13 cellular contexts compared by ENCODE assay signal in the genomic region with DNA sequence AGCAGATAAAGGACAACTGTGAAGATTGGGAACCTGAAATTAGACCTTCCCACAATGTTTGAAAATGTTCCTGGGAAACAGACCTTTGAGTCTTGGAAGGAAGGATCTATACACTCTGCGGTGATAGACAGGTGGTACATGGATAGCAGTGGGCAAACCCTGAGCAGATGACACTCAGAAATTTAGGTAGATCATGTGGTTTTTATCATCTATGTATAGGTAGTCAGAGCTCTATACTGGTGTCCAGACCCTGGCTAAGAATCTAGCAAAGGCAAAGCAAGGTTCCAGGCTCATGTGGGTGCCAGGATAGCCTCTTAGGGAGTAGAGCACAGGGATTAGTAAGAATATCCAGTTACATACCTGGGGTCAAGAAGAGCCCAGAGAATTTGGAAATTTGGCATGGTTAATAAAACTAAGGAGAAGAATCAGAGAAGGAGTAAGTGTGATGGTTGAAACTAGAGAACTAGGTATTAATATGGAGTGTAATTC.
A peak's percentile ranks its signal among the peaks of the same experiment; 100 is the strongest.
DNase-seq lines count a peak whose midpoint lies in the region; ATAC-seq and TF ChIP-seq lines count a peak whose summit lies in the region.
"Had no signal": no experiment of that assay in that cellular context is flagged by ENCODE, and none has a peak within 500 bp of the region (broad histone marks: within the 10 kb centered on the region; RNA-seq: fewer than 3 reads in every experiment).

No MANE protein-coding gene starts in this region.

- peaks cover 13% of the 10 kb centered on the region for H3K4me1 Mint-ChIP-seq in activated T-cell treated with anti-CD3 and anti-CD28 coated beads, Interleukin-2, amount 50 U/mL, for 24 hours (ENCODE audit: low read depth)
- H3K4me1 Mint-ChIP-seq in stimulated activated effector memory CD8-positive, alpha-beta T cell treated with anti-CD3 and anti-CD28 coated beads, Interleukin-12 subunit alpha, Interleukin-12 subunit beta, amount 100 ng/mL, for 72 hours, result peaks cover 11% of the 10 kb centered on the region
- H3K4me1 Mint-ChIP-seq in osteocyte (ENCODE audit: unreplicated experiment), result no peaks in the 10 kb centered on the region

- no peaks in the 10 kb centered on the region for H3K27me3 Mint-ChIP-seq in activated T-cell treated with anti-CD3 and anti-CD28 coated beads, Interleukin-2, amount 50 U/mL, for 24 hours
- H3K27me3 Mint-ChIP-seq in osteocyte (ENCODE audit: unreplicated experiment), result no peaks in the 10 kb centered on the region

- DNase-seq in activated T-cell treated with anti-CD3 and anti-CD28 coated beads, Interleukin-2, amount 50 U/mL, for 24 hours, result no peak
- DNase-seq in activated T-cell treated with anti-CD3 and anti-CD28 coated beads, Interleukin-2, amount 50 U/mL, for 48 hours, result no peak
- DNase-seq in stimulated activated effector memory CD8-positive, alpha-beta T cell treated with anti-CD3 and anti-CD28 coated beads, Interleukin-12 subunit alpha, Interleukin-12 subunit beta, amount 100 ng/mL, for 72 hours (ENCODE audit: low spot score in 2 of 2), result no peak
- DNase-seq in SIG-M5 (lab: John Stamatoyannopoulos, UW), result no peak
- DNase-seq in osteocyte (ENCODE audit: extremely low spot score, unreplicated experiment), result no peak
- DNase-seq: DMS153; endodermal cell; NCI-H2029; ovary; stimulated activated CD4-positive, alpha-beta T cell treated with anti-CD3 and anti-CD28 coated beads, Interleukin-1b, Interleukin-23, amount 100 ng/mL, for 48 hours had no signal

- ATAC-seq in GM21737 (IDR thresholded peaks at IDR 0.05; ENCODE audit: unreplicated experiment) (peak; percentile 5), HG03457 (IDR thresholded peaks at IDR 0.05; ENCODE audit: unreplicated experiment) (peak; percentile 41), HG02973 (IDR thresholded peaks at IDR 0.05; ENCODE audit: unreplicated experiment) (no peak)
- ATAC-seq in stimulated activated effector memory CD8-positive, alpha-beta T cell treated with anti-CD3 and anti-CD28 coated beads, Interleukin-12 subunit alpha, Interleukin-12 subunit beta, amount 100 ng/mL, for 72 hours, result no peak

- H3K4me3 Mint-ChIP-seq in activated T-cell treated with anti-CD3 and anti-CD28 coated beads, Interleukin-2, amount 50 U/mL, for 24 hours, result no peak overlapping the region
- H3K4me3 Mint-ChIP-seq in stimulated activated effector memory CD8-positive, alpha-beta T cell treated with anti-CD3 and anti-CD28 coated beads, Interleukin-12 subunit alpha, Interleukin-12 subunit beta, amount 100 ng/mL, for 72 hours, result peak overlapping the region; percentile 16
- no peak overlapping the region for H3K4me3 Mint-ChIP-seq in osteocyte (ENCODE audit: unreplicated experiment)
- H3K4me3 Mint-ChIP-seq: endodermal cell had no signal

- no peaks in the 10 kb centered on the region for H3K36me3 Mint-ChIP-seq in activated T-cell treated with anti-CD3 and anti-CD28 coated beads, Interleukin-2, amount 50 U/mL, for 24 hours (ENCODE audit: low read depth)
- no peaks in the 10 kb centered on the region for H3K36me3 Mint-ChIP-seq in stimulated activated effector memory CD8-positive, alpha-beta T cell treated with anti-CD3 and anti-CD28 coated beads, Interleukin-12 subunit alpha, Interleukin-12 subunit beta, amount 100 ng/mL, for 72 hours
- no peaks in the 10 kb centered on the region for H3K36me3 Mint-ChIP-seq in osteocyte (ENCODE audit: unreplicated experiment)

- no peaks in the 10 kb centered on the region for H3K9me3 Mint-ChIP-seq in activated T-cell treated with anti-CD3 and anti-CD28 coated beads, Interleukin-2, amount 50 U/mL, for 24 hours
- peaks cover 2% of the 10 kb centered on the region for H3K9me3 Mint-ChIP-seq in stimulated activated effector memory CD8-positive, alpha-beta T cell treated with anti-CD3 and anti-CD28 coated beads, Interleukin-12 subunit alpha, Interleukin-12 subunit beta, amount 100 ng/mL, for 72 hours
- no peaks in the 10 kb centered on the region for H3K9me3 Mint-ChIP-seq in osteocyte (ENCODE audit: unreplicated experiment)

- no peak for TF ChIP-seq CTCF in osteocyte (IDR thresholded peaks at IDR 0.05)

- peak overlapping the region; percentile 4 for H3K27ac Mint-ChIP-seq in activated T-cell treated with anti-CD3 and anti-CD28 coated beads, Interleukin-2, amount 50 U/mL, for 24 hours
- no peak overlapping the region for H3K27ac Mint-ChIP-seq in stimulated activated effector memory CD8-positive, alpha-beta T cell treated with anti-CD3 and anti-CD28 coated beads, Interleukin-12 subunit alpha, Interleukin-12 subunit beta, amount 100 ng/mL, for 72 hours
- H3K27ac Mint-ChIP-seq in osteocyte (ENCODE audit: unreplicated experiment), result no peak overlapping the region
- H3K27ac Mint-ChIP-seq: endodermal cell had no signal

Comparison
In these comparisons a context has a peak if more than half of its experiments do, and no peak if none do; other contexts are left out.
1. ATAC-seq: peak in GM21737 (single experiment) and HG03457 (single experiment); none in stimulated activated effector memory CD8-positive, alpha-beta T cell treated with anti-CD3 and anti-CD28 coated beads, Interleukin-12 subunit alpha, Interleukin-12 subunit beta, amount 100 ng/mL, for 72 hours (single experiment) and HG02973 (single experiment).